ENCODE assay signal across 1 cellular context in genomic region chr10:18005781-18006456, GRCh38.
A peak's percentile ranks its signal among the peaks of the same experiment; 100 is the strongest.
TF ChIP-seq lines count a peak whose summit lies in the region.

No MANE protein-coding gene starts in this region.

TF ChIP-seq in HEK293, 187 proteins besides CTCF, POLR2A, EP300 and RAD21 (continued from another document and continues in another):
- TF ChIP-seq TSHZ1 (tag by site-specific recombination; IDR thresholded peaks at IDR 0.05; ENCODE audit: borderline replicate concordance): no peak
- TF ChIP-seq GFI1B (tag by site-specific recombination; IDR thresholded peaks at IDR 0.05): no peak
- TF ChIP-seq ZNF548 (tag by site-specific recombination; IDR thresholded peaks at IDR 0.05): no peak
- 0 out of 2 replicates have a peak, but pooled peaks have one; percentile 10 for TF ChIP-seq ZNF561 (tag by site-specific recombination; IDR thresholded peaks at IDR 0.05; ENCODE audit: borderline replicate concordance)
- TF ChIP-seq ZNF10 (tag by site-specific recombination; IDR thresholded peaks at IDR 0.05): no peak
- no peak for TF ChIP-seq ZNF521 (tag by site-specific recombination; IDR thresholded peaks at IDR 0.05)
- TF ChIP-seq ZNF341 (tag by site-specific recombination; IDR thresholded peaks at IDR 0.05; ENCODE audit: low read depth): no peak
- no peak for TF ChIP-seq ZNF48 (tag by site-specific recombination; IDR thresholded peaks at IDR 0.05)
- no peak for TF ChIP-seq ZSCAN18 (tag by site-specific recombination; IDR thresholded peaks at IDR 0.05)
- TF ChIP-seq ZNF629 (tag by site-specific recombination; IDR thresholded peaks at IDR 0.05): peak; percentile 58; the same call in 1 of the 2 replicates
- no peak for TF ChIP-seq BCL6B (tag by site-specific recombination; IDR thresholded peaks at IDR 0.05)
- TF ChIP-seq ATF2 (tag by site-specific recombination; IDR thresholded peaks at IDR 0.05; ENCODE audit: low read depth): no peak
- no peak for TF ChIP-seq PATZ1 (tag by site-specific recombination; IDR thresholded peaks at IDR 0.05)
- no peak for TF ChIP-seq ZSCAN23 (tag by site-specific recombination; IDR thresholded peaks at IDR 0.05)
- TF ChIP-seq ZNF280C (tag by site-specific recombination; IDR thresholded peaks at IDR 0.05): no peak
- no peak for TF ChIP-seq ZNF132 (tag by site-specific recombination; IDR thresholded peaks at IDR 0.05; ENCODE audit: borderline replicate concordance)
- no peak for TF ChIP-seq ZSCAN16 (tag by site-specific recombination; IDR thresholded peaks at IDR 0.05)
- no peak for TF ChIP-seq ZNF473 (tag by site-specific recombination; IDR thresholded peaks at IDR 0.05)
- TF ChIP-seq ZNF785 (tag by site-specific recombination; IDR thresholded peaks at IDR 0.05): no peak
- TF ChIP-seq SCRT1 (tag by site-specific recombination; IDR thresholded peaks at IDR 0.05; ENCODE audit: borderline replicate concordance): no peak
- TF ChIP-seq ZNF654 (tag by site-specific recombination; IDR thresholded peaks at IDR 0.05; ENCODE audit: low read depth): no peak
- TF ChIP-seq ZNF645 (tag by site-specific recombination; IDR thresholded peaks at IDR 0.05): no peak
- no peak for TF ChIP-seq ZNF426 (tag by site-specific recombination; IDR thresholded peaks at IDR 0.05)
- peak; percentile 61 for TF ChIP-seq ZNF843 (tag by site-specific recombination; IDR thresholded peaks at IDR 0.05)
- TF ChIP-seq ZBTB21 (tag by site-specific recombination; IDR thresholded peaks at IDR 0.05): 0 out of 2 replicates have a peak, but pooled peaks have one; percentile 10
- no peak for TF ChIP-seq ZNF747 (tag by site-specific recombination; IDR thresholded peaks at IDR 0.05)
- no peak for TF ChIP-seq ZBTB17 (tag by site-specific recombination; IDR thresholded peaks at IDR 0.05)
- TF ChIP-seq ZNF140 (tag by site-specific recombination; IDR thresholded peaks at IDR 0.05): no peak
- no peak for TF ChIP-seq KLF10 (tag by site-specific recombination; IDR thresholded peaks at IDR 0.05)
- TF ChIP-seq ZNF639 (tag by site-specific recombination; IDR thresholded peaks at IDR 0.05): no peak
- TF ChIP-seq ZNF792 (tag by site-specific recombination; IDR thresholded peaks at IDR 0.05): no peak
- no peak for TF ChIP-seq MYNN (tag by site-specific recombination; IDR thresholded peaks at IDR 0.05; ENCODE audit: borderline replicate concordance)
- no peak for TF ChIP-seq IKZF3 (tag by site-specific recombination; IDR thresholded peaks at IDR 0.05)
- no peak for TF ChIP-seq ZNF623 (tag by site-specific recombination; IDR thresholded peaks at IDR 0.05)
- TF ChIP-seq PRDM2 (tag by site-specific recombination; IDR thresholded peaks at IDR 0.05; ENCODE audit: borderline replicate concordance): no peak
- TF ChIP-seq ZNF837 (tag by site-specific recombination; IDR thresholded peaks at IDR 0.05): no peak
- no peak for TF ChIP-seq ZBTB7A (tag by site-specific recombination; IDR thresholded peaks at IDR 0.05; ENCODE audit: low read depth)
- TF ChIP-seq ZNF394 (tag by site-specific recombination; IDR thresholded peaks at IDR 0.05; ENCODE audit: borderline replicate concordance): no peak
